1 cellular context compared by ENCODE assay signal in genomic region chr19:34255546-34255945, GRCh38.
TF ChIP-seq lines count a peak whose summit lies in the region.

No MANE protein-coding gene starts in this region.

TF ChIP-seq in GM23338, 12 proteins besides CTCF, POLR2A, EP300 and RAD21 (continued from another document):
- TF ChIP-seq, protein P1, sequence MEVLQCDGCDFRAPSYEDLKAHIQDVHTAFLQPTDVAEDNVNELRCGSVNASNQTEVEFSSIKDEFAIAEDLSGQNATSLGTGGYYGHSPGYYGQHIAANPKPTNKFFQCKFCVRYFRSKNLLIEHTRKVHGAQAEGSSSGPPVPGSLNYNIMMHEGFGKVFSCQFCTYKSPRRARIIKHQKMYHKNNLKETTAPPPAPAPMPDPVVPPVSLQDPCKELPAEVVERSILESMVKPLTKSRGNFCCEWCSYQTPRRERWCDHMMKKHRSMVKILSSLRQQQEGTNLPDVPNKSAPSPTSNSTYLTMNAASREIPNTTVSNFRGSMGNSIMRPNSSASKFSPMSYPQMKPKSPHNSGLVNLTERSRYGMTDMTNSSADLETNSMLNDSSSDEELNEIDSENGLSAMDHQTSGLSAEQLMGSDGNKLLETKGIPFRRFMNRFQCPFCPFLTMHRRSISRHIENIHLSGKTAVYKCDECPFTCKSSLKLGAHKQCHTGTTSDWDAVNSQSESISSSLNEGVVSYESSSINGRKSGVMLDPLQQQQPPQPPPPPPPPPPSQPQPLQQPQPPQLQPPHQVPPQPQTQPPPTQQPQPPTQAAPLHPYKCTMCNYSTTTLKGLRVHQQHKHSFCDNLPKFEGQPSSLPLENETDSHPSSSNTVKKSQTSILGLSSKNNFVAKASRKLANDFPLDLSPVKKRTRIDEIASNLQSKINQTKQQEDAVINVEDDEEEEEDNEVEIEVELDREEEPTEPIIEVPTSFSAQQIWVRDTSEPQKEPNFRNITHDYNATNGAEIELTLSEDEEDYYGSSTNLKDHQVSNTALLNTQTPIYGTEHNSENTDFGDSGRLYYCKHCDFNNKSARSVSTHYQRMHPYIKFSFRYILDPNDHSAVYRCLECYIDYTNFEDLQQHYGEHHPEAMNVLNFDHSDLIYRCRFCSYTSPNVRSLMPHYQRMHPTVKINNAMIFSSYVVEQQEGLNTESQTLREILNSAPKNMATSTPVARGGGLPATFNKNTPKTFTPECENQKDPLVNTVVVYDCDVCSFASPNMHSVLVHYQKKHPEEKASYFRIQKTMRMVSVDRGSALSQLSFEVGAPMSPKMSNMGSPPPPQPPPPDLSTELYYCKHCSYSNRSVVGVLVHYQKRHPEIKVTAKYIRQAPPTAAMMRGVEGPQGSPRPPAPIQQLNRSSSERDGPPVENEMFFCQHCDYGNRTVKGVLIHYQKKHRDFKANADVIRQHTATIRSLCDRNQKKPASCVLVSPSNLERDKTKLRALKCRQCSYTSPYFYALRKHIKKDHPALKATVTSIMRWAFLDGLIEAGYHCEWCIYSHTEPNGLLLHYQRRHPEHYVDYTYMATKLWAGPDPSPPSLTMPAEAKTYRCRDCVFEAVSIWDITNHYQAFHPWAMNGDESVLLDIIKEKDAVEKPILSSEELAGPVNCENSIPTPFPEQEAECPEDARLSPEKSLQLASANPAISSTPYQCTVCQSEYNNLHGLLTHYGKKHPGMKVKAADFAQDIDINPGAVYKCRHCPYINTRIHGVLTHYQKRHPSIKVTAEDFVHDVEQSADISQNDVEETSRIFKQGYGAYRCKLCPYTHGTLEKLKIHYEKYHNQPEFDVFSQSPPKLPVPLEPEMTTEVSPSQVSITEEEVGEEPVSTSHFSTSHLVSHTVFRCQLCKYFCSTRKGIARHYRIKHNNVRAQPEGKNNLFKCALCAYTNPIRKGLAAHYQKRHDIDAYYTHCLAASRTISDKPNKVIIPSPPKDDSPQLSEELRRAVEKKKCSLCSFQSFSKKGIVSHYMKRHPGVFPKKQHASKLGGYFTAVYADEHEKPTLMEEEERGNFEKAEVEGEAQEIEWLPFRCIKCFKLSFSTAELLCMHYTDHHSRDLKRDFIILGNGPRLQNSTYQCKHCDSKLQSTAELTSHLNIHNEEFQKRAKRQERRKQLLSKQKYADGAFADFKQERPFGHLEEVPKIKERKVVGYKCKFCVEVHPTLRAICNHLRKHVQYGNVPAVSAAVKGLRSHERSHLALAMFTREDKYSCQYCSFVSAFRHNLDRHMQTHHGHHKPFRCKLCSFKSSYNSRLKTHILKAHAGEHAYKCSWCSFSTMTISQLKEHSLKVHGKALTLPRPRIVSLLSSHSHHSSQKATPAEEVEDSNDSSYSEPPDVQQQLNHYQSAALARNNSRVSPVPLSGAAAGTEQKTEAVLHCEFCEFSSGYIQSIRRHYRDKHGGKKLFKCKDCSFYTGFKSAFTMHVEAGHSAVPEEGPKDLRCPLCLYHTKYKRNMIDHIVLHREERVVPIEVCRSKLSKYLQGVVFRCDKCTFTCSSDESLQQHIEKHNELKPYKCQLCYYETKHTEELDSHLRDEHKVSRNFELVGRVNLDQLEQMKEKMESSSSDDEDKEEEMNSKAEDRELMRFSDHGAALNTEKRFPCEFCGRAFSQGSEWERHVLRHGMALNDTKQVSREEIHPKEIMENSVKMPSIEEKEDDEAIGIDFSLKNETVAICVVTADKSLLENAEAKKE (CRISPR knock-in tag; IDR thresholded peaks at IDR 0.05): no peak
- TF ChIP-seq STAT1 (IDR thresholded peaks at IDR 0.05; ENCODE audit: unreplicated experiment) (no peak), CREB1 (CRISPR knock-in tag; IDR thresholded peaks at IDR 0.05; ENCODE audit: low read depth) (no peak)
- TF ChIP-seq, protein P2, sequence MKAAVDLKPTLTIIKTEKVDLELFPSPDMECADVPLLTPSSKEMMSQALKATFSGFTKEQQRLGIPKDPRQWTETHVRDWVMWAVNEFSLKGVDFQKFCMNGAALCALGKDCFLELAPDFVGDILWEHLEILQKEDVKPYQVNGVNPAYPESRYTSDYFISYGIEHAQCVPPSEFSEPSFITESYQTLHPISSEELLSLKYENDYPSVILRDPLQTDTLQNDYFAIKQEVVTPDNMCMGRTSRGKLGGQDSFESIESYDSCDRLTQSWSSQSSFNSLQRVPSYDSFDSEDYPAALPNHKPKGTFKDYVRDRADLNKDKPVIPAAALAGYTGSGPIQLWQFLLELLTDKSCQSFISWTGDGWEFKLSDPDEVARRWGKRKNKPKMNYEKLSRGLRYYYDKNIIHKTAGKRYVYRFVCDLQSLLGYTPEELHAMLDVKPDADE (IDR thresholded peaks at IDR 0.05): no peak
